ENCODE assay signal across 34 cellular contexts in the genomic region with DNA sequence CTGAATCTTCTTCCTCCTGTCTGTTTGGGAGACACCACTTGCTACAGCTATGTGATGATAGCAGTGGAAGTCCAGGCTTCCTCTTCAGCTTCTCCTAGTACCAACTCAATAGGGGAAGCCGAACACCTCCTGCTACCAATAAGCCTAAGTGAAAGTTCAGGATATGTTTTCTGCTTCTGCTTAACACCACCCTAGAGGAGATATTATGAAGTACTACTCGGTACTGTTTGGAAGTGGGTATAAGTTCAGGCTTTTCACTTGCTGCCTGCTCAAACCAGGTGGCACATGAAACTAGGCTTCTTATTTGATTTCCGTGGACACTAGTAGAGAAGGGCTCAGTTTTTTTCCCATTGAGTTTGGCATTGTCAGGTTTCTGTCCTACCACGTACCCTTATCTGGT.
"Had no signal": no experiment of that assay in that cellular context is flagged by ENCODE, and none has a peak within 500 bp of the region (broad histone marks: within the 10 kb centered on the region; RNA-seq: fewer than 3 reads in every experiment).

No MANE protein-coding gene starts in this region.

- H3K4me3 Mint-ChIP-seq: activated CD4-positive, alpha-beta memory T cell treated with anti-CD3 and anti-CD28 coated beads for 36 hours; activated CD4-positive, alpha-beta T cell treated with anti-CD3 and anti-CD28 coated beads, Interleukin-2, amount 10 ng/mL, durations not matched to agents 24 days and 14 days; activated T-cell treated with anti-CD3 and anti-CD28 coated beads, Interleukin-2, amount 50 U/mL, for 24 hours; natural killer cell; neural progenitor cell; stimulated activated memory B cell treated with anti-CD40 and anti-IgM and Interleukin-4, amounts not matched to agents 10 μg/mL and 1 μg/mL and 100 μg/mL, for 72 hours had no signal

- DNase-seq: activated CD4-positive, alpha-beta memory T cell treated with anti-CD3 and anti-CD28 coated beads for 36 hours; activated CD4-positive, alpha-beta T cell treated with anti-CD3 and anti-CD28 coated beads, Interleukin-2, amount 10 ng/mL, durations not matched to agents 24 days and 14 days; activated CD4-positive, CD25-positive, alpha-beta regulatory T cell treated with anti-CD3 and anti-CD28 coated beads, Interleukin-2, amount 50 U/mL, for 72 hours; activated CD8-positive, alpha-beta memory T cell treated with anti-CD3 and anti-CD28 coated beads, Interleukin-2, amount 50 U/mL, for 48 hours; activated gamma-delta T cell; activated naive CD4-positive, alpha-beta T cell treated with anti-CD3 and anti-CD28 coated beads, Interleukin-2, amount 50 U/mL, for 16 hours; activated T-cell treated with anti-CD3 and anti-CD28 coated beads, Interleukin-2, amount 50 U/mL, for 24 hours; aorta; body of pancreas; dorsolateral prefrontal cortex; effector memory CD4-positive, alpha-beta T cell; erythroblast; gastrocnemius medialis; glutamatergic neuron; islet precursor cell; left ventricle myocardium inferior; mesendoderm; natural killer cell; occipital lobe; psoas muscle; stimulated activated CD4-positive, alpha-beta T cell treated with anti-CD3 and anti-CD28 coated beads, Interleukin-1b, Interleukin-23, amount 100 ng/mL, for 48 hours; stimulated activated CD4-positive, alpha-beta T cell treated with anti-CD3 and anti-CD28 coated beads, Interleukin-4, amount 100 ng/mL, for 4 hours; stimulated activated CD8-positive, alpha-beta memory T cell treated with anti-CD3 and anti-CD28 coated beads, Interleukin-4, amount 100 ng/mL, for 48 hours; stomach; T-helper 1 cell; thyroid gland; WERI-Rb-1 had no signal

- H3K4me1 ChIP-seq: neural progenitor cell, parathyroid adenoma had no signal

- H3K27ac ChIP-seq: body of pancreas, cardiac muscle cell, coronary artery, dorsolateral prefrontal cortex, gastrocnemius medialis, left ventricle myocardium inferior, neural progenitor cell, parathyroid adenoma, psoas muscle, stomach, WERI-Rb-1 had no signal

- H3K9ac ChIP-seq: neural progenitor cell, parathyroid adenoma had no signal

- ATAC-seq: body of pancreas; gastrocnemius medialis; natural killer cell; psoas muscle; stimulated activated memory B cell treated with anti-CD40 and anti-IgM and Interleukin-4, amounts not matched to agents 10 μg/mL and 1 μg/mL and 100 μg/mL, for 72 hours had no signal

- H3K36me3 ChIP-seq: cardiac muscle cell, gastrocnemius medialis, left ventricle myocardium inferior, neural progenitor cell, stomach, thyroid gland, WERI-Rb-1 had no signal

- H3K36me3 Mint-ChIP-seq: activated CD4-positive, alpha-beta memory T cell treated with anti-CD3 and anti-CD28 coated beads for 36 hours; natural killer cell had no signal

- H3K9me3 Mint-ChIP-seq: activated CD4-positive, alpha-beta memory T cell treated with anti-CD3 and anti-CD28 coated beads for 36 hours; activated CD4-positive, alpha-beta T cell treated with anti-CD3 and anti-CD28 coated beads, Interleukin-2, amount 10 ng/mL, durations not matched to agents 24 days and 14 days; activated T-cell treated with anti-CD3 and anti-CD28 coated beads, Interleukin-2, amount 50 U/mL, for 24 hours; natural killer cell; stimulated activated memory B cell treated with anti-CD40 and anti-IgM and Interleukin-4, amounts not matched to agents 10 μg/mL and 1 μg/mL and 100 μg/mL, for 72 hours had no signal

- H3K27ac Mint-ChIP-seq: activated CD4-positive, alpha-beta memory T cell treated with anti-CD3 and anti-CD28 coated beads for 36 hours; activated CD4-positive, alpha-beta T cell treated with anti-CD3 and anti-CD28 coated beads, Interleukin-2, amount 10 ng/mL, durations not matched to agents 24 days and 14 days; activated T-cell treated with anti-CD3 and anti-CD28 coated beads, Interleukin-2, amount 50 U/mL, for 24 hours; neural progenitor cell; stimulated activated memory B cell treated with anti-CD40 and anti-IgM and Interleukin-4, amounts not matched to agents 10 μg/mL and 1 μg/mL and 100 μg/mL, for 72 hours had no signal

- H3K4me1 Mint-ChIP-seq: neural progenitor cell had no signal

- H3K27me3 Mint-ChIP-seq: activated CD4-positive, alpha-beta memory T cell treated with anti-CD3 and anti-CD28 coated beads for 36 hours; activated CD4-positive, alpha-beta T cell treated with anti-CD3 and anti-CD28 coated beads, Interleukin-2, amount 10 ng/mL, durations not matched to agents 24 days and 14 days; activated T-cell treated with anti-CD3 and anti-CD28 coated beads, Interleukin-2, amount 50 U/mL, for 24 hours; stimulated activated memory B cell treated with anti-CD40 and anti-IgM and Interleukin-4, amounts not matched to agents 10 μg/mL and 1 μg/mL and 100 μg/mL, for 72 hours had no signal

- H3K9me3 ChIP-seq: body of pancreas, gastrocnemius medialis, left ventricle myocardium inferior, psoas muscle, stomach, thyroid gland had no signal

- H3K27me3 ChIP-seq: body of pancreas, cardiac muscle cell, dorsolateral prefrontal cortex, gastrocnemius medialis, neural progenitor cell, stomach, thyroid gland had no signal

- H3K4me3 ChIP-seq: body of pancreas, cardiac muscle cell, coronary artery, dorsolateral prefrontal cortex, gastrocnemius medialis, left ventricle myocardium inferior, lung, neural progenitor cell, psoas muscle, smooth muscle cell, stomach, thyroid gland had no signal
